8 cellular contexts compared by ENCODE assay signal in the genomic region with DNA sequence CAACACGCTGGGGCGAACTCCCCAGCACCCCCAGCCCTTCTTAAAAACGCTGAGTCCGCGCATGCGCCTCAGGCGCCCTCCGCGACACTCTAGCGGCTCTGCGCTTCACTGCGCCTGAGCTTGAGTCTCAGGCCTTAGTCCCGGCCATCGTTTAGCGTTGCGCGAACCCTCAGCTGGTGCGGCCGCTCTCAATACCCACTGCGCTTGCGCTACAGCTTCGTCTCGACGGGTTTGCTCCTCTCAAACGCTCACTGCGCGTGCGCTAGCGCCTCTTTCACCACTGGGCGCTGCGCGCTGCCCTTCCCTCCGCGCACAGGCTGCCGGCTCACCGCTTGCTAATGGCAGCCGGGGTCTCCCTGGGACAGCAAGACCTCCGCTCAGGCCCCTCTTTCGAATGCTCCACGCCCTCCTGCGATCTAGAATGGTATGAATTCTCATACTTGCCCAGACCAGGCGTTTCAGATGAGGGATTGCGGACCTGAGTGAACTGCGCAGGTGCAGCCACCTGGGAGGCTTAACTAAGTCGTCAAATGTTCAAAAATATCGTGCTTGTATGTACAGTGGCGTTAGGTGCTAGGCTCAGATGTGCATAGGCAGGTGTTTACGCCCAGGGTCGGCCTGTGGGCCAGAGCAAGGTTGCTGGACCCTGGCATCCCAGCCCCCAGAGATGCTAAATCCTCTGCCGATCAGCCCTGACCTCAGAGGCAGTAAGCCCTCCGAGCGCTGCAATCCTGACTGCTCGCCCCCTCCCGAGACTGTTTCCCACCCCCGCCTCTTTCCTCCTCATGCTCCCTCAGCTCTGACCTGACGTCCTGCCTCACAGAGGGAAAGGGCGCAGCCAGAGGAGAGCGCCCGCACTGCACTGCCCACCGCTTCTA. TPM values are rescaled to one million over a fixed set of nuclear protein-coding genes. Genes with fewer than 3 reads are reported as not detected.
DNase-seq lines count a peak whose midpoint lies in the region; ATAC-seq and TF ChIP-seq lines count a peak whose summit lies in the region.

Gene SLC2A11, plus strand, starts transcription at position 270 of the 878 bp plus-strand sequence. Its CDS starts 125 bp downstream, at position 395.

- H3K27ac ChIP-seq in RWPE1, result peak within 1 kb of the TSS; percentile 91

- H3K36me3 Mint-ChIP-seq in natural killer cell treated with Interleukin-12 subunit alpha and Interleukin-12 subunit beta and Interleukin-15 and Interleukin-18, amount 100 ng/mL, for 72 hours, result no peaks in the 10 kb centered on the region

- no peaks in the 10 kb centered on the region for H3K27me3 Mint-ChIP-seq in natural killer cell treated with Interleukin-12 subunit alpha and Interleukin-12 subunit beta and Interleukin-15 and Interleukin-18, amount 100 ng/mL, for 72 hours

- peak; percentile 99 for DNase-seq in ELR (ENCODE audit: low read depth)
- peak; percentile 95 for DNase-seq in H4 (ENCODE audit: low spot score)
- DNase-seq in LoVo (ENCODE audit: low spot score), result peak; percentile 99
- DNase-seq in RWPE1 (ENCODE audit: low spot score), result peak; percentile 85
- DNase-seq in activated effector memory CD4-positive, alpha-beta T cell treated with Interleukin-2 at 50 U/mL for 16 hours, result peak; percentile 88
- DNase-seq in fibroblast of pulmonary artery (ENCODE audit: low read depth), result peak; percentile 98
- DNase-seq in natural killer cell treated with Interleukin-12 subunit alpha and Interleukin-12 subunit beta and Interleukin-15 and Interleukin-18, amount 100 ng/mL, for 72 hours (ENCODE audit: low spot score), result peak; percentile 98
- peak; percentile 94 for DNase-seq in stimulated activated naive CD4-positive, alpha-beta T cell treated with Interleukin-2 at 50 U/mL for 16 hours (lab: John Stamatoyannopoulos, UW)

- peak within 1 kb of the TSS; percentile 83 to 91 for H3K27ac Mint-ChIP-seq in natural killer cell treated with Interleukin-12 subunit alpha and Interleukin-12 subunit beta and Interleukin-15 and Interleukin-18, amount 100 ng/mL, for 72 hours

- H3K4me1 Mint-ChIP-seq in natural killer cell treated with Interleukin-12 subunit alpha and Interleukin-12 subunit beta and Interleukin-15 and Interleukin-18, amount 100 ng/mL, for 72 hours (ENCODE audit: low read depth in 2 of 2), result peaks cover 21 to 22% of the 10 kb centered on the region in 2 donors

- peak within 1 kb of the TSS; percentile 66 for H3K4me3 ChIP-seq in fibroblast of pulmonary artery (replicated peaks; ENCODE audit: low read depth, low read length)

- CTCF ChIA-PET in RWPE1 (lab: Yijun Ruan, JAX), result interaction anchor here (0.7 kb wide), 1 partner anchor 31 kb away, joined by 8 read pairs; no protein-coding TSS in a partner anchor

- no peaks in the 10 kb centered on the region for H3K9me3 Mint-ChIP-seq in natural killer cell treated with Interleukin-12 subunit alpha and Interleukin-12 subunit beta and Interleukin-15 and Interleukin-18, amount 100 ng/mL, for 72 hours

- peak; percentile 32; the same call in 1 of the 2 replicates for TF ChIP-seq CTCF in RWPE1 (conservative IDR thresholded peaks at IDR 0.05; ENCODE audit: low read depth)
- TF ChIP-seq CTCF in fibroblast of pulmonary artery (IDR thresholded peaks at IDR 0.05; ENCODE audit: low read length, missing control alignments), result peak; percentile 27

- peak; percentile 98 for ATAC-seq in natural killer cell treated with Interleukin-12 subunit alpha and Interleukin-12 subunit beta and Interleukin-15 and Interleukin-18, amount 100 ng/mL, for 72 hours

- H3K4me3 Mint-ChIP-seq in natural killer cell treated with Interleukin-12 subunit alpha and Interleukin-12 subunit beta and Interleukin-15 and Interleukin-18, amount 100 ng/mL, for 72 hours, result peak within 1 kb of the TSS; percentile 92

- POLR2A ChIA-PET in RWPE1 (lab: Yijun Ruan, JAX; ENCODE audit: low non-redundant PET), result interaction anchor here (0.6 kb wide), 1 partner anchor 15 kb away, joined by 3 read pairs; no protein-coding TSS in a partner anchor

RNA-seq across cellular contexts. Expression of gene SLC2A11, which starts in this region (rescaled TPM):
- total RNA-seq in H4 (2014; rRNA removed; shearing (Covaris generic)), result 3.2 and 4.6 TPM in 2 replicates
- 10 to 100 TPM in 1 of 2 donors, 1 to 10 TPM in 1; 6.8 to 12.5 TPM for total RNA-seq in natural killer cell treated with Interleukin-12 subunit alpha and Interleukin-12 subunit beta and Interleukin-15 and Interleukin-18, amount 100 ng/mL, for 72 hours

Comparison
In these comparisons a context has a peak if more than half of its experiments do, and no peak if none do; other contexts are left out.
1. Peak in every context shown above with its lines: DNase-seq, ATAC-seq, H3K4me3 ChIP-seq and H3K27ac ChIP-seq.